Comparison of ENCODE assay signal across 25 cellular contexts in genomic region chr4:76072760-76073159, GRCh38. TPM values are rescaled to one million over a fixed set of nuclear protein-coding genes. Genes with fewer than 3 reads are reported as not detected.
A peak's percentile ranks its signal among the peaks of the same experiment; 100 is the strongest.
DNase-seq lines count a peak whose midpoint lies in the region; ATAC-seq and TF ChIP-seq lines count a peak whose summit lies in the region.
"Had no signal": no experiment of that assay in that cellular context is flagged by ENCODE, and none has a peak within 500 bp of the region (broad histone marks: within the 10 kb centered on the region; RNA-seq: fewer than 3 reads in every experiment).

No MANE protein-coding gene starts in this region.

- H2AFZ ChIP-seq in H9 (ENCODE audit: low read length) = no peak overlapping the region

- H2AK5ac ChIP-seq in H9 (ENCODE audit: insufficient read length, low read length) = no peak overlapping the region

- intact Hi-C loops in gastrocnemius medialis (cut with DNase I; ENCODE audit: low total_unique reads) (loop anchor here (2.0 to 10.0 kb wide), 3 partner anchors 82 to 872 kb away; partner anchors contain the start of genes SDAD1, SEPTIN11 and USO1), sigmoid colon (cut with DNase I) (no loop called here)

- H3K4ac ChIP-seq in H9 (ENCODE audit: low read depth, low read length) = no peak overlapping the region; the same call in 1 of the 2 replicates

- H3K56ac ChIP-seq in H9 (ENCODE audit: insufficient read length, low read depth, low read length) = no peak overlapping the region

- peak overlapping the region; percentile 66; the same call in 1 of the 2 replicates for H3K14ac ChIP-seq in H9 (ENCODE audit: insufficient read depth, low read length)

- no peak overlapping the region for H2BK120ac ChIP-seq in H9 (ENCODE audit: low read depth, low read length, poor library complexity, severe bottlenecking)

- H3K4me2 ChIP-seq in H9 (ENCODE audit: insufficient read depth, insufficient read length, low read length) = no peak overlapping the region

- DNase-seq in H9 (no peak), WTC11 (ENCODE audit: low spot score) (no peak), gastrocnemius medialis (no peak), sigmoid colon (no peak)
- no peak for DNase-seq in stimulated activated CD4-positive, alpha-beta T cell treated with anti-CD3 and anti-CD28 coated beads, Interleukin-12 subunit alpha, Interleukin-12 subunit beta, amount 100 ng/mL, for 4 hours
- DNase-seq: CD4-positive, CD25-positive, alpha-beta regulatory T cell; DMS79; Karpas-422; MV-4-11; NCI-H1105 treated with DMSO at 0.1 percent for 48 hours; NCI-H1694; NCI-H2081; NCI-H2171 treated with DMSO at 0.1 percent for 48 hours; NCI-H446; NCI-H526; SW 1271 had no signal

- H4K91ac ChIP-seq in H9 (ENCODE audit: insufficient read length, low read depth, low read length) = no peak overlapping the region

- H3K9me3 ChIP-seq in H9 (ENCODE audit: control insufficient read depth, low read depth, low read length) (no peaks in the 10 kb centered on the region), iPS-20b (ENCODE audit: insufficient read depth, low read depth, low read length) (no peaks in the 10 kb centered on the region), gastrocnemius medialis (no peaks in the 10 kb centered on the region), sigmoid colon (no peaks in the 10 kb centered on the region)
- H3K9me3 ChIP-seq: HAP-1 had no signal

- no peaks in the 10 kb centered on the region for H4K20me1 ChIP-seq in H9 (ENCODE audit: control insufficient read depth, insufficient read depth, insufficient read length)

- H3K9ac ChIP-seq in H9 (ENCODE audit: extremely low read depth, insufficient read length, low read length) = peak overlapping the region; percentile 17
- H3K9ac ChIP-seq in iPS-20b (ENCODE audit: low read depth, low read length) = peak overlapping the region; percentile 42

- H2BK5ac ChIP-seq in H9 (ENCODE audit: insufficient read length, low read length) = no peak overlapping the region

- peak overlapping the region; percentile 83 for H3K18ac ChIP-seq in H9 (ENCODE audit: insufficient read length, low read depth, low read length)

- H2BK20ac ChIP-seq in H9 (ENCODE audit: low read depth, low read length, poor library complexity, severe bottlenecking) = no peak overlapping the region

- peak overlapping the region; percentile 89 for H3K27ac ChIP-seq in H9 (ENCODE audit: insufficient read length, low read depth, low read length)
- H3K27ac ChIP-seq in iPS-20b (ENCODE audit: low read length) = peak overlapping the region; percentile 6
- H3K27ac ChIP-seq in gastrocnemius medialis = peak overlapping the region in 3 of 4 donors; percentile 83 to 93 (median 86)
- no peak overlapping the region for H3K27ac ChIP-seq in sigmoid colon

- H3K79me1 ChIP-seq in H9 (ENCODE audit: insufficient read depth, low read depth, low read length, poor library complexity, severe bottlenecking) = no peaks in the 10 kb centered on the region

- H3K4me1 Mint-ChIP-seq in H9 (peaks cover 0 to 8% of the 10 kb centered on the region in 2 experiments; a peak in 3 of 4 replicates), WTC11 (peaks cover 12% of the 10 kb centered on the region)
- H3K4me1 Mint-ChIP-seq: CD4-positive, CD25-positive, alpha-beta regulatory T cell had no signal

- H4K8ac ChIP-seq in H9 (replicated peaks; ENCODE audit: insufficient read length, low read depth, low read length) = no peak overlapping the region

- no peak for TF ChIP-seq CTCF in H9 (conservative IDR thresholded peaks at IDR 0.05)
- no peak for TF ChIP-seq CTCF in WTC11 (IDR thresholded peaks at IDR 0.05)
- TF ChIP-seq CTCF in gastrocnemius medialis (IDR thresholded peaks at IDR 0.05 in 4 of 5, conservative IDR thresholded peaks at IDR 0.05 in 1 of 5) = no peak
- TF ChIP-seq CTCF in sigmoid colon (IDR thresholded peaks at IDR 0.05) = no peak

- no peaks in the 10 kb centered on the region for H3K23me2 ChIP-seq in H9 (ENCODE audit: insufficient read length, low read depth, low read length, poor library complexity, severe bottlenecking)

- H3K36me3 ChIP-seq in iPS-20b (ENCODE audit: insufficient read depth, low read depth, low read length) (no peaks in the 10 kb centered on the region), gastrocnemius medialis (no peaks in the 10 kb centered on the region), sigmoid colon (no peaks in the 10 kb centered on the region)
- H3K36me3 ChIP-seq: HAP-1 had no signal

- no peak overlapping the region for H3K23ac ChIP-seq in H9 (ENCODE audit: insufficient read length, low read depth, low read length)

- no peak overlapping the region for H3T11ph ChIP-seq in H9 (ENCODE audit: low read length)

- peaks cover 5% of the 10 kb centered on the region; the same call in 1 of the 2 replicates for H3K4me1 ChIP-seq in H9 (ENCODE audit: insufficient read depth, low read length)
- H3K4me1 ChIP-seq in iPS-20b (ENCODE audit: insufficient read depth, low read length) = peaks cover 26% of the 10 kb centered on the region
- H3K4me1 ChIP-seq in gastrocnemius medialis = peaks cover 29 to 30% of the 10 kb centered on the region in 2 donors
- peaks cover 0 to 28% (median 10%) of the 10 kb centered on the region in 4 donors for H3K4me1 ChIP-seq in sigmoid colon

- H3K27me3 Mint-ChIP-seq in H9 (ENCODE audit: low read depth) (no peaks in the 10 kb centered on the region), WTC11 (ENCODE audit: low read depth) (no peaks in the 10 kb centered on the region)
- H3K27me3 Mint-ChIP-seq: CD4-positive, CD25-positive, alpha-beta regulatory T cell had no signal

- H4K5ac ChIP-seq in H9 (ENCODE audit: insufficient read length, low read depth, low read length) = peak overlapping the region; percentile 58

- POLR2A ChIA-PET in WTC11 (lab: Charles Lee) = no interaction called here

- TF ChIP-seq POLR2A in gastrocnemius medialis (IDR thresholded peaks at IDR 0.05) = no peak
- TF ChIP-seq POLR2A in sigmoid colon (IDR thresholded peaks at IDR 0.05) = no peak

- CTCF ChIA-PET in WTC11 (lab: Charles Lee) = no interaction called here

- H3K4me3 ChIP-seq in iPS-20b (ENCODE audit: low read length) = peak overlapping the region; percentile 4; the same call in 1 of the 2 replicates
- no peak overlapping the region for H3K4me3 ChIP-seq in gastrocnemius medialis
- H3K4me3 ChIP-seq in sigmoid colon = no peak overlapping the region
- H3K4me3 ChIP-seq: GM12878, HAP-1 had no signal

- H3K27me3 ChIP-seq in H9 (ENCODE audit: insufficient read depth, low read length) (no peaks in the 10 kb centered on the region), iPS-20b (ENCODE audit: insufficient read depth, low read length) (no peaks in the 10 kb centered on the region), gastrocnemius medialis (no peaks in the 10 kb centered on the region), sigmoid colon (no peaks in the 10 kb centered on the region)

- H3K9me3 Mint-ChIP-seq in H9 = no peaks in the 10 kb centered on the region
- H3K9me3 Mint-ChIP-seq in WTC11 = no peaks in the 10 kb centered on the region
- H3K9me3 Mint-ChIP-seq: CD4-positive, CD25-positive, alpha-beta regulatory T cell had no signal

- no peak for TF ChIP-seq EP300 in sigmoid colon (IDR thresholded peaks at IDR 0.05)

- ATAC-seq in WTC11 = peak; percentile 87
- ATAC-seq in gastrocnemius medialis = no peak
- ATAC-seq in HG03521 (IDR thresholded peaks at IDR 0.05; ENCODE audit: unreplicated experiment) = no peak
- no peak for ATAC-seq in GM18858 (IDR thresholded peaks at IDR 0.05; ENCODE audit: unreplicated experiment)
- ATAC-seq: GM12878, Right ventricle myocardium inferior had no signal

- WGBS in H9 (ENCODE audit: extremely low coverage, insufficient read length, low lambda C conversion rate) = no CpG with 5 or more reads among the region's 4 CpGs
- 72 to 87% methylated on average over 4 of the region's 4 CpGs for WGBS in sigmoid colon, 2 donors

- in situ Hi-C loops in gastrocnemius medialis (cut with MboI; ENCODE audit: low sequenced_read_pairs in 4 of 4) = loop anchor here in 1 of 4 donors (5.0 kb wide), 1 partner anchor 75 kb away; no protein-coding TSS in a partner anchor

- H3K4me3 Mint-ChIP-seq in H9 (no peak overlapping the region), WTC11 (no peak overlapping the region)
- H3K4me3 Mint-ChIP-seq: CD4-positive, CD25-positive, alpha-beta regulatory T cell had no signal

- H2BK12ac ChIP-seq in H9 (ENCODE audit: insufficient read length, low read depth, low read length) = no peak overlapping the region

- H3K27ac Mint-ChIP-seq in H9 (no peak overlapping the region), WTC11 (no peak overlapping the region)
- H3K27ac Mint-ChIP-seq: CD4-positive, CD25-positive, alpha-beta regulatory T cell had no signal

- H2BK15ac ChIP-seq in H9 (ENCODE audit: low read depth, low read length) = no peak overlapping the region

- H3K36me3 Mint-ChIP-seq in H9 (ENCODE audit: insufficient read depth in 1 of 3, low read depth in 3 of 3) (no peaks in the 10 kb centered on the region), WTC11 (no peaks in the 10 kb centered on the region)
- H3K36me3 Mint-ChIP-seq: CD4-positive, CD25-positive, alpha-beta regulatory T cell had no signal

- no peaks in the 10 kb centered on the region for H3K79me2 ChIP-seq in H9 (ENCODE audit: insufficient read depth, low read length)

TF ChIP-seq in WTC11, 78 proteins besides CTCF, POLR2A, EP300 and RAD21 (continues in another document):
- no peak for TF ChIP-seq IRF1 (CRISPR knock-in tag; IDR thresholded peaks at IDR 0.05)

RNA-seq across cellular contexts. Expression of gene ART3, which starts 1.7 kb away (rescaled TPM):
- total RNA-seq in H9 (2021) (0.33 and 0.74 TPM in 2 replicates), WTC11 (2021) (0.27 to 0.59 TPM in 2 of 3 replicates, not detected in the other), gastrocnemius medialis (10 to 100 TPM; 55.2 to 91.0 (median 83.4) TPM), sigmoid colon (1 to 10 TPM; 3.0 to 6.4 (median 5.1) TPM)
- 1 to 10 TPM in 1 of 3 donors, not detected in 2; 5.1 TPM for polyA plus RNA-seq in sigmoid colon
- total RNA-seq: CD4-positive, CD25-positive, alpha-beta regulatory T cell; GM12878; M059J had no signal
- polyA plus RNA-seq: BJ; CD4-positive, CD25-positive, alpha-beta regulatory T cell had no signal

RNA-seq across cellular contexts. Expression of gene CXCL11, which starts 36.9 kb away (rescaled TPM):
- total RNA-seq in H9 (2021) = not detected in 2 replicates
- 0.20 TPM in 1 of 3 replicates, not detected in the others for total RNA-seq in WTC11 (2021)
- total RNA-seq in gastrocnemius medialis = not detected
- not detected for total RNA-seq in sigmoid colon
- polyA plus RNA-seq in sigmoid colon = 10 to 100 TPM in 1 of 3 donors, not detected in 2; 22.0 TPM
- total RNA-seq: CD4-positive, CD25-positive, alpha-beta regulatory T cell; GM12878; Right ventricle myocardium inferior had no signal
- polyA plus RNA-seq: BJ; CD4-positive, CD25-positive, alpha-beta regulatory T cell had no signal

RNA-seq across cellular contexts. Expression of gene CXCL10, which starts 49.5 kb away (rescaled TPM):
- not detected in 2 replicates for total RNA-seq in H9 (2021)
- total RNA-seq in WTC11 (2021) = not detected in 3 replicates
- under 1 TPM in 1 of 4 donors, not detected in 3; 0.97 TPM for total RNA-seq in gastrocnemius medialis
- total RNA-seq in sigmoid colon = not detected
- polyA plus RNA-seq in sigmoid colon = 10 to 100 TPM in 2 of 3 donors, not detected in 1; 13.4 to 77.1 TPM
- total RNA-seq: CD4-positive, CD25-positive, alpha-beta regulatory T cell; Right ventricle myocardium inferior; SK-MEL-5 had no signal
- polyA plus RNA-seq: BJ; CD4-positive, CD25-positive, alpha-beta regulatory T cell had no signal

Comparison
In these comparisons a context has a peak if more than half of its experiments do, and no peak if none do; other contexts are left out.
1. H3K27ac ChIP-seq: peak in H9 (single experiment), iPS-20b (single experiment) and gastrocnemius medialis (3 of 4); none in sigmoid colon (0 of 4).
2. RNA of gene ART3, which starts 1.7 kb away (total RNA-seq): 55.2 to 91.0 TPM in gastrocnemius medialis; 3.0 to 6.4 TPM in sigmoid colon, 0.33 to 0.74 TPM in H9 and 0.27 to 0.59 TPM in WTC11; every median in the first group is over 4 times any median in the second.